Comparison of ENCODE assay signal across 1 cellular context in the genomic region with DNA sequence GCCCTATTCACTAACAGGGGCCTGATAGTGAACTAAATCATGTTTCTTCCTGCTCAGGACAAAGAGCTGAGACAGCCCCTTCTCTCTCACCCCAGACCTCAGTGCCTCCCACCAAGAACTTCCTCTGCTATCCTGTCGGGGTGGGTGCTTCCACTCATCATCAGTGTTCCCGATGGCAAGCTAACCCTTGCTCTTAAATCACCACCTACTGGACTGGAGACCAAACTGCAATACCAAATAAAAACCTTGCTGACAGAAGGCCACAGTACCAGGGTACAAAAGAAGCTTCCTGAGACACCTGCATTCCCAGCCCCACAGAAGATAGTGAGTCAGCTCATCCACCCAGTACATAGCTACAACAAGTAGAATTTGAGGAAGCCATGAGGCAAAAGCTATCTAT.
TF ChIP-seq lines count a peak whose summit lies in the region.

No MANE protein-coding gene starts in this region.

TF ChIP-seq in H1, 55 proteins besides CTCF, POLR2A, EP300 and RAD21:
- TF ChIP-seq SP2 (IDR thresholded peaks at IDR 0.05; ENCODE audit: low read length) (no peak), KDM4A (IDR thresholded peaks at IDR 0.05; ENCODE audit: low read depth, low read length, severe bottlenecking) (no peak), CBX8 (IDR thresholded peaks at IDR 0.05; ENCODE audit: borderline replicate concordance, low read depth, low read length) (no peak), ZNF274 (IDR thresholded peaks at IDR 0.05; ENCODE audit: borderline replicate concordance, extremely low read depth, low read length) (no peak), TAF7 (optimal IDR thresholded peaks at IDR 0.05; ENCODE audit: borderline replicate concordance, low read depth, low read length) (no peak), CHD1 (IDR thresholded peaks at IDR 0.05; ENCODE audit: low read depth, low read length) (no peak), SIN3A (conservative IDR thresholded peaks at IDR 0.05 in 1 of 2, IDR thresholded peaks at IDR 0.05 in 1 of 2; ENCODE audit: low read depth in 1 of 2, low read length in 2 of 2) (no peak), JUND (IDR thresholded peaks at IDR 0.05; ENCODE audit: low read length) (no peak), TEAD4 (IDR thresholded peaks at IDR 0.05; ENCODE audit: low read depth, low read length) (no peak), CREB1 (IDR thresholded peaks at IDR 0.05) (no peak), KDM1A (IDR thresholded peaks at IDR 0.05; ENCODE audit: borderline replicate concordance, low read length) (no peak), GTF2F1 (IDR thresholded peaks at IDR 0.05; ENCODE audit: borderline replicate concordance, low read depth, low read length) (no peak), SIRT6 (IDR thresholded peaks at IDR 0.05; ENCODE audit: low read length) (no peak), CTBP2 (IDR thresholded peaks at IDR 0.05; ENCODE audit: borderline replicate concordance, insufficient read depth, insufficient read length, low read length) (no peak), SRF (IDR thresholded peaks at IDR 0.05; ENCODE audit: low read depth, low read length) (no peak)
